In genomic region chr2:188399159-188399558, GRCh38 we compare ENCODE assay signal across 17 cellular contexts.
DNase-seq lines count a peak whose midpoint lies in the region; ATAC-seq and TF ChIP-seq lines count a peak whose summit lies in the region.
"Had no signal": no experiment of that assay in that cellular context is flagged by ENCODE, and none has a peak within 500 bp of the region (broad histone marks: within the 10 kb centered on the region; RNA-seq: fewer than 3 reads in every experiment).

No MANE protein-coding gene starts in this region.

- H3K9me3 Mint-ChIP-seq in neural progenitor cell, result peaks cover 19% of the 10 kb centered on the region
- H3K9me3 Mint-ChIP-seq: central memory CD8-positive, alpha-beta T cell; type B pancreatic cell had no signal

- no peak overlapping the region for H3K27ac Mint-ChIP-seq in neural progenitor cell
- H3K27ac Mint-ChIP-seq: activated naive CD8-positive, alpha-beta T cell; stimulated activated effector memory CD8-positive, alpha-beta T cell treated with anti-CD3 and anti-CD28 coated beads, Interleukin-12 subunit alpha, Interleukin-12 subunit beta, amount 100 ng/mL, for 72 hours; type B pancreatic cell had no signal

- H2AFZ ChIP-seq in OCI-LY3 (ENCODE audit: low read depth, low read length) (peak overlapping the region; percentile 64), neural progenitor cell (replicated peaks) (no peak overlapping the region)

- H3K36me3 Mint-ChIP-seq in neural progenitor cell, result peaks cover 27% of the 10 kb centered on the region
- H3K36me3 Mint-ChIP-seq: activated naive CD8-positive, alpha-beta T cell; stimulated activated effector memory CD8-positive, alpha-beta T cell treated with anti-CD3 and anti-CD28 coated beads, Interleukin-12 subunit alpha, Interleukin-12 subunit beta, amount 100 ng/mL, for 72 hours had no signal

- no peak overlapping the region for H3K27ac ChIP-seq in OCI-LY3 (ENCODE audit: low read length)
- H3K27ac ChIP-seq in neural progenitor cell, result no peak overlapping the region

- H4K20me1 ChIP-seq in OCI-LY3 (ENCODE audit: insufficient read depth, low read length), result no peaks in the 10 kb centered on the region
- no peaks in the 10 kb centered on the region for H4K20me1 ChIP-seq in neural progenitor cell (ENCODE audit: low read depth)

- no peak overlapping the region for H3K4me3 Mint-ChIP-seq in neural progenitor cell
- H3K4me3 Mint-ChIP-seq: activated naive CD8-positive, alpha-beta T cell; central memory CD8-positive, alpha-beta T cell; stimulated activated effector memory CD8-positive, alpha-beta T cell treated with anti-CD3 and anti-CD28 coated beads, Interleukin-12 subunit alpha, Interleukin-12 subunit beta, amount 100 ng/mL, for 72 hours; type B pancreatic cell had no signal

- no peaks in the 10 kb centered on the region for H3K9me3 ChIP-seq in OCI-LY3 (ENCODE audit: insufficient read depth, low read length)
- no peaks in the 10 kb centered on the region for H3K9me3 ChIP-seq in neural progenitor cell (ENCODE audit: low read depth)

- H3K4me2 ChIP-seq in OCI-LY3 (ENCODE audit: low read length), result no peak overlapping the region
- H3K4me2 ChIP-seq in neural progenitor cell, result no peak overlapping the region

- no peaks in the 10 kb centered on the region for H3F3A ChIP-seq in neural progenitor cell (ENCODE audit: low read depth)

- H3K79me2 ChIP-seq in OCI-LY3 (ENCODE audit: low read length) (no peaks in the 10 kb centered on the region), neural progenitor cell (ENCODE audit: low read depth) (peaks cover 59% of the 10 kb centered on the region)

- H3K36me3 ChIP-seq in OCI-LY3 (replicated peaks; ENCODE audit: low read depth, low read length) (no peaks in the 10 kb centered on the region), neural progenitor cell (no peaks in the 10 kb centered on the region)

- H3K9ac ChIP-seq in OCI-LY3 (ENCODE audit: low read length) (no peak overlapping the region), neural progenitor cell (no peak overlapping the region)

- H3K27me3 Mint-ChIP-seq in neural progenitor cell (ENCODE audit: insufficient read depth, low read depth), result peaks cover 3% of the 10 kb centered on the region
- H3K27me3 Mint-ChIP-seq: central memory CD8-positive, alpha-beta T cell; type B pancreatic cell had no signal

- TF ChIP-seq CTCF in OCI-LY3 (IDR thresholded peaks at IDR 0.05; ENCODE audit: low read depth, low read length) (no peak), neural progenitor cell (IDR thresholded peaks at IDR 0.05) (no peak)

- peak; percentile 51 for DNase-seq in EL
- DNase-seq in dermis blood vessel endothelial cell, result peak; percentile 20
- peak; percentile 27 for DNase-seq in neural progenitor cell (ENCODE audit: low spot score)
- no peak for DNase-seq in NCI-H748 treated with DMSO at 0.1 percent for 48 hours (lab: John Stamatoyannopoulos, UW)
- DNase-seq in NCI-H1417 treated with DMSO at 0.1 percent for 48 hours (lab: John Stamatoyannopoulos, UW), result no peak
- DNase-seq: activated CD4-positive, alpha-beta T cell treated with anti-CD3 and anti-CD28 coated beads for 48 hours; NCI-H187 treated with DMSO at 0.1 percent for 48 hours; NCI-H526; nucleus accumbens had no signal

- no peaks in the 10 kb centered on the region for H3K4me1 ChIP-seq in OCI-LY3 (ENCODE audit: low read length)
- H3K4me1 ChIP-seq in neural progenitor cell, result no peaks in the 10 kb centered on the region

- no peaks in the 10 kb centered on the region for H3K27me3 ChIP-seq in OCI-LY3 (ENCODE audit: low read depth, low read length)
- no peaks in the 10 kb centered on the region for H3K27me3 ChIP-seq in neural progenitor cell

- H3K4me1 Mint-ChIP-seq in neural progenitor cell, result peaks cover 5% of the 10 kb centered on the region
- H3K4me1 Mint-ChIP-seq: central memory CD8-positive, alpha-beta T cell; stimulated activated effector memory CD8-positive, alpha-beta T cell treated with anti-CD3 and anti-CD28 coated beads, Interleukin-12 subunit alpha, Interleukin-12 subunit beta, amount 100 ng/mL, for 72 hours had no signal

- H3K4me3 ChIP-seq in OCI-LY3 (ENCODE audit: low read length) (no peak overlapping the region), neural progenitor cell (no peak overlapping the region)

- ATAC-seq in HG02970 (IDR thresholded peaks at IDR 0.05; ENCODE audit: low FRiP score, unreplicated experiment) (no peak), HG03159 (IDR thresholded peaks at IDR 0.05; ENCODE audit: unreplicated experiment) (no peak)
- ATAC-seq: Panc1; stimulated activated effector memory CD8-positive, alpha-beta T cell treated with anti-CD3 and anti-CD28 coated beads, Interleukin-12 subunit alpha, Interleukin-12 subunit beta, amount 100 ng/mL, for 72 hours had no signal

Comparison
In these comparisons a context has a peak if more than half of its experiments do, and no peak if none do; other contexts are left out.
1. DNase-seq: peak in EL (single experiment), dermis blood vessel endothelial cell (single experiment) and neural progenitor cell (single experiment); none in NCI-H748 treated with DMSO at 0.1 percent for 48 hours (single experiment) and NCI-H1417 treated with DMSO at 0.1 percent for 48 hours (single experiment).